ENCODE assay signal across 8 cellular contexts in genomic region chr19:49266409-49266808, GRCh38. TPM values are rescaled to one million over a fixed set of nuclear protein-coding genes. Genes with fewer than 3 reads are reported as not detected.
DNase-seq lines count a peak whose midpoint lies in the region; ATAC-seq, FAIRE-seq and TF ChIP-seq lines count a peak whose summit lies in the region.
"Not testable (repeated sequence)": the region's sequence is repeated elsewhere in the genome, so short reads cannot be mapped to it uniquely, and the experiment has no call there.

No MANE protein-coding gene starts in this region.

- 26% methylated on average over 12 of the region's 12 CpGs for WGBS in A549 (ENCODE audit: missing lambda C conversion rate)

- peaks cover 38% of the 10 kb centered on the region for H3K9me3 ChIP-seq in A549
- H3K9me3 ChIP-seq in fibroblast of lung (ENCODE audit: control insufficient read depth, insufficient read depth, low read depth, low read length): not testable (repeated sequence)

- POLR2A ChIA-PET in A549 (lab: Yijun Ruan, JAX): not testable (repeated sequence)

- not testable (repeated sequence) for H3K9ac ChIP-seq in fibroblast of lung (ENCODE audit: insufficient read depth, low read length)

- TF ChIP-seq POLR2A in A549 (IDR thresholded peaks at IDR 0.05; ENCODE audit: low read length): not testable (repeated sequence)

- not testable (repeated sequence) for H3K79me2 ChIP-seq in fibroblast of lung (ENCODE audit: control insufficient read depth, insufficient read depth, low read length)

- not testable (repeated sequence) for H3K4me1 Mint-ChIP-seq in activated naive CD4-positive, alpha-beta T cell treated with anti-CD3 and anti-CD28 coated beads, Interleukin-2, amount 10 ng/mL, durations not matched to agents 7 days and 5 days

- not testable (repeated sequence) for TF ChIP-seq EP300 in A549 (IDR thresholded peaks at IDR 0.05)

- peaks cover 10% of the 10 kb centered on the region for H3K9me3 Mint-ChIP-seq in activated naive CD4-positive, alpha-beta T cell treated with anti-CD3 and anti-CD28 coated beads, Interleukin-2, amount 10 ng/mL, durations not matched to agents 7 days and 5 days

- DNase-seq in A549 (ENCODE audit: low read depth in 1 of 2, low spot score in 1 of 2) (peak in 1 of 2 experiments; percentile 71), NCI-H2171 (lab: John Stamatoyannopoulos, UW) (peak; percentile 32), UCSD-AML1 (lab: John Stamatoyannopoulos, UW; ENCODE audit: unreplicated experiment) (peak; percentile 24), fibroblast of lung (ENCODE audit: low read depth in 2 of 2) (peak; percentile 58 to 71), medulla oblongata (ENCODE audit: extremely low spot score) (peak; percentile 3)
- peak; percentile 59 for DNase-seq in activated naive CD4-positive, alpha-beta T cell treated with anti-CD3 and anti-CD28 coated beads, Interleukin-2, amount 10 ng/mL, durations not matched to agents 7 days and 5 days
- DNase-seq in stimulated activated CD4-positive, alpha-beta T cell treated with anti-CD3 and anti-CD28 coated beads, Interleukin-1b, Interleukin-23, amount 100 ng/mL, for 24 hours (ENCODE audit: low read depth in 4 of 4, low spot score in 1 of 4): peak in 3 of 4 experiments; percentile 1 to 42 (median 25)

- H3K36me3 ChIP-seq in fibroblast of lung (ENCODE audit: control insufficient read depth, insufficient read depth, low read length): not testable (repeated sequence)

- not testable (repeated sequence) for H3K4me1 ChIP-seq in A549; fibroblast of lung (ENCODE audit: control insufficient read depth, extremely low read depth, insufficient read depth, low read length)

- not testable (repeated sequence) for H3K4me3 Mint-ChIP-seq in activated naive CD4-positive, alpha-beta T cell treated with anti-CD3 and anti-CD28 coated beads, Interleukin-2, amount 10 ng/mL, durations not matched to agents 7 days and 5 days

- not testable (repeated sequence) for H3K36me3 Mint-ChIP-seq in activated naive CD4-positive, alpha-beta T cell treated with anti-CD3 and anti-CD28 coated beads, Interleukin-2, amount 10 ng/mL, durations not matched to agents 7 days and 5 days

- H3K27me3 ChIP-seq in fibroblast of lung (ENCODE audit: control insufficient read depth, insufficient read depth, low read length): not testable (repeated sequence)

- ATAC-seq in A549: peak in 1 of 2 experiments; percentile 62; a peak in 3 of 6 replicates

- not testable (repeated sequence) for H3K4me3 ChIP-seq in A549; fibroblast of lung (replicated peaks in 1 of 4; ENCODE audit: control extremely low read depth in 1 of 4, insufficient read depth in 1 of 4, low read depth in 3 of 4, low read length in 4 of 4)

- H4K20me1 ChIP-seq in fibroblast of lung (ENCODE audit: control insufficient read depth, extremely low read depth, insufficient read depth, low read length): not testable (repeated sequence)

- TF ChIP-seq CTCF in A549 (IDR thresholded peaks at IDR 0.05): peak; percentile 52
- peak; percentile 60 for TF ChIP-seq CTCF in GM12874 (IDR thresholded peaks at IDR 0.05; ENCODE audit: insufficient read depth, low read depth, low read length)
- TF ChIP-seq CTCF in fibroblast of lung (conservative IDR thresholded peaks at IDR 0.05 in 1 of 2, IDR thresholded peaks at IDR 0.05 in 1 of 2; ENCODE audit: low read depth in 1 of 2, low read length in 2 of 2): peak; percentile 47 to 49

- not testable (repeated sequence) for FAIRE-seq in A549 (lab: Jason Lieb, UNC)

- H3K27me3 Mint-ChIP-seq in activated naive CD4-positive, alpha-beta T cell treated with anti-CD3 and anti-CD28 coated beads, Interleukin-2, amount 10 ng/mL, durations not matched to agents 7 days and 5 days: peaks cover 14% of the 10 kb centered on the region

- not testable (repeated sequence) for H3K4me2 ChIP-seq in A549; fibroblast of lung (ENCODE audit: extremely low read depth, insufficient read depth, low read length)

- not testable (repeated sequence) for H2AFZ ChIP-seq in fibroblast of lung (ENCODE audit: low read length)

- CTCF ChIA-PET in A549 (lab: Yijun Ruan, JAX): interaction anchor here (0.6 to 8.1 kb wide), 11 partner anchors 8 to 178 kb away, joined by 3 to 58 read pairs (median 5); no protein-coding TSS in a partner anchor
- CTCF ChIA-PET in activated naive CD4-positive, alpha-beta T cell treated with anti-CD3 and anti-CD28 coated beads, Interleukin-2, amount 10 ng/mL, durations not matched to agents 7 days and 5 days (lab: Charles Lee): interaction anchor here (0.6 to 2.7 kb wide), 7 partner anchors 10 to 313 kb away, joined by 3 to 10 read pairs (median 4); no protein-coding TSS in a partner anchor

- H3K27ac Mint-ChIP-seq in activated naive CD4-positive, alpha-beta T cell treated with anti-CD3 and anti-CD28 coated beads, Interleukin-2, amount 10 ng/mL, durations not matched to agents 7 days and 5 days: not testable (repeated sequence)

- not testable (repeated sequence) for H3K27ac ChIP-seq in A549; fibroblast of lung (ENCODE audit: insufficient read depth, low read length)

- TF ChIP-seq RAD21 in A549 (conservative IDR thresholded peaks at IDR 0.05 in 1 of 2, IDR thresholded peaks at IDR 0.05 in 1 of 2): peak; percentile 60 to 73

TF ChIP-seq in A549, 52 proteins besides CTCF, POLR2A, EP300 and RAD21:
- TF ChIP-seq RFX5 (IDR thresholded peaks at IDR 0.05): peak; percentile 66

RNA-seq across cellular contexts. Expression of gene SLC6A16, which starts 58.6 kb away (rescaled TPM):
- polyA plus RNA-seq in A549 (2011; rRNA removed): 5.9 and 8.6 TPM in 2 replicates
- 1.2 and 1.9 TPM in 2 replicates for polyA plus RNA-seq in A549 (2012; cell fraction: cytosol; rRNA removed)
- 7.1 and 17.4 TPM in 2 replicates for polyA plus RNA-seq in A549 (2012; cell fraction: nucleus; rRNA removed)
- 2.4 to 3.2 TPM (median 3.2 TPM) in 3 replicates for polyA plus RNA-seq in A549 (2017; fragmentation: RNase III; extraction: RNeasy Plus Mini Kit Qiagen cat#74134 plus additional on column Dnase treatment)
- 3.0 and 5.4 TPM in 2 replicates for polyA minus RNA-seq in A549 (2011; rRNA and poly(A)+ RNA removed)
- under 0.01 TPM in 2 replicates for total RNA-seq in fibroblast of lung
- polyA plus RNA-seq in fibroblast of lung: 0.08 and 0.62 TPM in 2 replicates
- polyA plus RNA-seq in fibroblast of lung (2012): 0.12 and 0.22 TPM in 2 replicates
- not detected in 2 replicates for polyA minus RNA-seq in fibroblast of lung (ENCODE audit: low replicate concordance)
